In the genomic region with DNA sequence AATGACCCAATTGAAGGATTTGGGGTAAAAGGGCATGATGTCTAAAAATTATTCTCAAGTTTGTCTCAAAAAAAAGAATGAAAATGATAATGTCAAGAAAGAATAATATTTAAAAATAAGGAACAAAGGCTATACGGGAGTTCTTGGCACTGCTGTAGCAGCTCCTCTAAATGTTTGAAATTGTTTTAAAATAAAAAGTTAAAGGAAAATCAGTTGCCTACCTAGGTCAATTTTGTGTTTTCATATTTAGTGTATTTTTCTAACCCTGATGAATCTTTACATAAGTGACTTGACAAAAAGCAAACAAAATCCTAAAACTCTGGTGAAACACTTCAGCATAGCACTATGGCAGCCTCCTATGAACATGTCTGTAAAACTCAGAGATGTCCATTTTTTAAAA, we compare ENCODE assay signal across 29 cellular contexts.
"Had no signal": no experiment of that assay in that cellular context is flagged by ENCODE, and none has a peak within 500 bp of the region (broad histone marks: within the 10 kb centered on the region; RNA-seq: fewer than 3 reads in every experiment).

No MANE protein-coding gene starts in this region.

- H3K27me3 ChIP-seq: colonic mucosa, dorsolateral prefrontal cortex, esophagus muscularis mucosa, esophagus squamous epithelium, gastrocnemius medialis, gastroesophageal sphincter, heart left ventricle, heart right ventricle, hepatocyte had no signal

- H3K27me3 Mint-ChIP-seq: dendritic cell treated with granulocyte-macrophage colony-stimulating factor and Interleukin-4, amounts not matched to agents 40 ng/mL and 50 ng/mL, for 4 days had no signal

- H3K4me3 ChIP-seq: colonic mucosa, coronary artery, dorsolateral prefrontal cortex, esophagus muscularis mucosa, esophagus squamous epithelium, gastrocnemius medialis, gastroesophageal sphincter, heart left ventricle, heart right ventricle, hepatocyte had no signal

- FAIRE-seq: colon, endometrium, frontal cortex had no signal

- H3K4me3 Mint-ChIP-seq: dendritic cell treated with granulocyte-macrophage colony-stimulating factor and Interleukin-4, amounts not matched to agents 40 ng/mL and 50 ng/mL, for 4 days; effector memory CD8-positive, alpha-beta T cell; endodermal cell had no signal

- H3K9me3 Mint-ChIP-seq: dendritic cell treated with granulocyte-macrophage colony-stimulating factor and Interleukin-4, amounts not matched to agents 40 ng/mL and 50 ng/mL, for 4 days; effector memory CD8-positive, alpha-beta T cell; endodermal cell had no signal

- H3K36me3 ChIP-seq: colonic mucosa, esophagus muscularis mucosa, esophagus squamous epithelium, gastrocnemius medialis, gastroesophageal sphincter, heart left ventricle, heart right ventricle had no signal

- ATAC-seq: effector memory CD8-positive, alpha-beta T cell; esophagus mucosa; foreskin keratinocyte; gastrocnemius medialis; gastroesophageal sphincter; heart left ventricle; heart right ventricle had no signal

- H3K4me2 ChIP-seq: hepatocyte had no signal

- H2AFZ ChIP-seq: hepatocyte had no signal

- H3K27ac ChIP-seq: colonic mucosa, coronary artery, dorsolateral prefrontal cortex, epithelial cell of prostate, esophagus squamous epithelium, foreskin keratinocyte, gastrocnemius medialis, gastroesophageal sphincter, heart left ventricle, heart right ventricle, hepatocyte had no signal

- H3K27ac Mint-ChIP-seq: dendritic cell treated with granulocyte-macrophage colony-stimulating factor and Interleukin-4, amounts not matched to agents 40 ng/mL and 50 ng/mL, for 4 days; effector memory CD8-positive, alpha-beta T cell; endodermal cell had no signal

- DNase-seq: colonic mucosa; cortex of kidney; dermis blood vessel endothelial cell; dorsolateral prefrontal cortex; effector CD4-positive, alpha-beta T cell; effector CD8-positive, alpha-beta T cell; effector memory CD4-positive, alpha-beta T cell; effector memory CD8-positive, alpha-beta T cell; endodermal cell; erythroblast; esophagus squamous epithelium; foreskin fibroblast; foreskin keratinocyte; foreskin melanocyte; gastrocnemius medialis; glutamatergic neuron; head of caudate nucleus; heart left ventricle; heart right ventricle had no signal

- H3K9me3 ChIP-seq: colonic mucosa, esophagus muscularis mucosa, esophagus squamous epithelium, gastrocnemius medialis, gastroesophageal sphincter, heart left ventricle, heart right ventricle had no signal

- H3K4me1 ChIP-seq: colonic mucosa, esophagus squamous epithelium, foreskin keratinocyte, gastrocnemius medialis, heart left ventricle, heart right ventricle had no signal

- H3K79me2 ChIP-seq: hepatocyte had no signal
